Comparison of ENCODE assay signal across 18 cellular contexts in genomic region chr13:32666990-32667571, GRCh38.
"Had no signal": no experiment of that assay in that cellular context is flagged by ENCODE, and none has a peak within 500 bp of the region (broad histone marks: within the 10 kb centered on the region; RNA-seq: fewer than 3 reads in every experiment).

No MANE protein-coding gene starts in this region.

- H3K27me3 ChIP-seq: dorsolateral prefrontal cortex, foreskin keratinocyte, ovary, sigmoid colon, spleen, tibial nerve, uterus had no signal

- H3K27ac ChIP-seq: dorsolateral prefrontal cortex, foreskin keratinocyte, ovary, sigmoid colon, spleen, tibial nerve, uterus had no signal

- H3K4me3 Mint-ChIP-seq: activated CD4-positive, alpha-beta T cell treated with anti-CD3 and anti-CD28 coated beads for 36 hours; activated naive CD8-positive, alpha-beta T cell treated with anti-CD3 and anti-CD28 coated beads for 36 hours; T-helper 1 cell treated with Interleukin-12 subunit alpha and Interleukin-12 subunit beta and Interleukin-4 antibody, amounts not matched to agents 30 μg/mL and 1 μg/mL, for 36 hours had no signal

- H3K9me3 ChIP-seq: ovary, sigmoid colon, spleen, tibial nerve, uterus had no signal

- H3K27me3 Mint-ChIP-seq: activated CD4-positive, alpha-beta T cell treated with anti-CD3 and anti-CD28 coated beads for 36 hours; activated naive CD8-positive, alpha-beta T cell treated with anti-CD3 and anti-CD28 coated beads for 36 hours had no signal

- H3K4me3 ChIP-seq: dorsolateral prefrontal cortex, ovary, sigmoid colon, spleen, tibial nerve, uterus had no signal

- DNase-seq: activated CD4-positive, alpha-beta T cell treated with anti-CD3 and anti-CD28 coated beads for 36 hours; activated CD4-positive, alpha-beta T cell treated with anti-CD3 and anti-CD28 coated beads, Interleukin-2, amount 50 U/mL, for 48 hours; activated naive CD4-positive, alpha-beta T cell; activated naive CD8-positive, alpha-beta T cell treated with anti-CD3 and anti-CD28 coated beads for 36 hours; amygdala; dorsolateral prefrontal cortex; foreskin keratinocyte; hippocampal formation; islet precursor cell; ovary; sigmoid colon; spleen; stimulated activated CD8-positive, alpha-beta memory T cell treated with anti-CD3 and anti-CD28 coated beads, Interleukin-4, amount 100 ng/mL, for 48 hours; stimulated activated naive CD4-positive, alpha-beta T cell; substantia nigra; uterus had no signal

- H3K4me1 ChIP-seq: foreskin keratinocyte, sigmoid colon, tibial nerve, uterus had no signal

- H3K9me3 Mint-ChIP-seq: activated naive CD8-positive, alpha-beta T cell treated with anti-CD3 and anti-CD28 coated beads for 36 hours; T-helper 1 cell treated with Interleukin-12 subunit alpha and Interleukin-12 subunit beta and Interleukin-4 antibody, amounts not matched to agents 30 μg/mL and 1 μg/mL, for 36 hours had no signal

- H3K27ac Mint-ChIP-seq: activated CD4-positive, alpha-beta T cell treated with anti-CD3 and anti-CD28 coated beads for 36 hours; activated naive CD8-positive, alpha-beta T cell treated with anti-CD3 and anti-CD28 coated beads for 36 hours; T-helper 1 cell treated with Interleukin-12 subunit alpha and Interleukin-12 subunit beta and Interleukin-4 antibody, amounts not matched to agents 30 μg/mL and 1 μg/mL, for 36 hours had no signal

- H3K36me3 ChIP-seq: ovary, uterus had no signal

- ATAC-seq: activated CD4-positive, alpha-beta T cell treated with anti-CD3 and anti-CD28 coated beads for 36 hours; foreskin keratinocyte had no signal
